1 cellular context compared by ENCODE assay signal in genomic region chr16:11290102-11290893, GRCh38.
TF ChIP-seq lines count a peak whose summit lies in the region.

No MANE protein-coding gene starts in this region.

TF ChIP-seq in HepG2, 621 proteins besides CTCF, POLR2A, EP300 and RAD21:
- TF ChIP-seq ZNF292 (CRISPR knock-in tag; IDR thresholded peaks at IDR 0.05; ENCODE audit: borderline replicate concordance, low read depth): peak; percentile 6; the same call in 1 of the 2 replicates
- TF ChIP-seq ZNF253 (CRISPR knock-in tag; IDR thresholded peaks at IDR 0.05; ENCODE audit: borderline replicate concordance): 0 out of 2 replicates have a peak, but pooled peaks have one; percentile 27
- no peak for TF ChIP-seq TCF7L2 (IDR thresholded peaks at IDR 0.05; ENCODE audit: low read depth, low read length)
- TF ChIP-seq HDAC6 (IDR thresholded peaks at IDR 0.05; ENCODE audit: low read depth, low read length): no peak
- no peak for TF ChIP-seq U2AF1 (optimal IDR thresholded peaks at IDR 0.05; ENCODE audit: low read depth, low read length)
- 0 out of 2 replicates have a peak, but pooled peaks have one; percentile 26 for TF ChIP-seq ZFP91 (CRISPR knock-in tag; IDR thresholded peaks at IDR 0.05; ENCODE audit: borderline replicate concordance)
- TF ChIP-seq ZMYM3 (CRISPR knock-in tag; IDR thresholded peaks at IDR 0.05): 0 out of 2 replicates have a peak, but pooled peaks have one; percentile 55
- peak; percentile 87 for TF ChIP-seq ZNF770 (CRISPR knock-in tag; IDR thresholded peaks at IDR 0.05)
- 0 out of 2 replicates have a peak, but pooled peaks have one; percentile 9 for TF ChIP-seq ZNF510 (CRISPR knock-in tag; IDR thresholded peaks at IDR 0.05; ENCODE audit: low read depth)
